In genomic region chr15:90617171-90617570, GRCh38 we compare ENCODE assay signal across 12 cellular contexts.
DNase-seq lines count a peak whose midpoint lies in the region; ATAC-seq and TF ChIP-seq lines count a peak whose summit lies in the region.
"Had no signal": no experiment of that assay in that cellular context is flagged by ENCODE, and none has a peak within 500 bp of the region (broad histone marks: within the 10 kb centered on the region; RNA-seq: fewer than 3 reads in every experiment).

No MANE protein-coding gene starts in this region.

- no peak overlapping the region for H3K4me3 ChIP-seq in naive thymus-derived CD4-positive, alpha-beta T cell (ENCODE audit: low read length)
- no peak overlapping the region for H3K4me3 ChIP-seq in transverse colon
- H3K4me3 ChIP-seq: heart left ventricle had no signal

- H3K4me1 Mint-ChIP-seq in activated naive CD4-positive, alpha-beta T cell treated with anti-CD3 and anti-CD28 coated beads for 36 hours (ENCODE audit: low read depth): peaks cover 50% of the 10 kb centered on the region
- peaks cover 52% of the 10 kb centered on the region for H3K4me1 Mint-ChIP-seq in activated T-helper 2 cell treated with anti-CD3 and anti-CD28 coated beads, Interferon-gamma antibody, Interleukin-2, Interleukin-4, amounts not matched to agents 10 μg/mL and 5 μg/mL and 100 μg/mL, durations not matched to agents 14 hours and 24 hours and 36 hours (ENCODE audit: low read depth)
- peaks cover 31 to 65% (median 58%) of the 10 kb centered on the region in 7 donors for H3K4me1 Mint-ChIP-seq in naive thymus-derived CD4-positive, alpha-beta T cell

- ATAC-seq in activated naive CD4-positive, alpha-beta T cell treated with anti-CD3 and anti-CD28 coated beads, Interleukin-2, amount 50 U/mL, for 72 hours: peak; percentile 84 to 85
- ATAC-seq in naive thymus-derived CD4-positive, alpha-beta T cell: no peak
- ATAC-seq in GM19023 (IDR thresholded peaks at IDR 0.05; ENCODE audit: unreplicated experiment): no peak

- in situ Hi-C loops in transverse colon (cut with MboI; ENCODE audit: low pct_ligation_motif_present in 1 of 4, low pct_unique_long_range_greater_than_20kb in 1 of 4, low sequenced_read_pairs in 3 of 4): loop anchor here in 2 of 4 donors (25.0 kb wide), 2 partner anchors 105 to 305 kb away; no protein-coding TSS in a partner anchor

- DNase-seq in activated naive CD4-positive, alpha-beta T cell treated with anti-CD3 and anti-CD28 coated beads, Interleukin-2, amount 50 U/mL, for 72 hours (ENCODE audit: low spot score in 2 of 2): no peak
- DNase-seq in activated naive CD4-positive, alpha-beta T cell treated with anti-CD3 and anti-CD28 coated beads for 36 hours: no peak
- no peak for DNase-seq in activated T-helper 2 cell treated with anti-CD3 and anti-CD28 coated beads, Interferon-gamma antibody, Interleukin-2, Interleukin-4, amounts not matched to agents 10 μg/mL and 5 μg/mL and 100 μg/mL, durations not matched to agents 14 hours and 24 hours and 36 hours (ENCODE audit: low spot score)
- DNase-seq in naive thymus-derived CD4-positive, alpha-beta T cell: no peak
- DNase-seq in transverse colon: no peak
- no peak for DNase-seq in iPS-NIHi7 (ENCODE audit: extremely low spot score)
- DNase-seq in AG08396 (ENCODE audit: low spot score): no peak
- DNase-seq: H7, heart left ventricle, NCI-H187 had no signal

- CTCF ChIA-PET in activated naive CD4-positive, alpha-beta T cell treated with anti-CD3 and anti-CD28 coated beads for 36 hours (lab: Charles Lee): interaction anchor here (0.7 kb wide), 1 partner anchor 321 kb away, joined by 3 read pairs; no protein-coding TSS in a partner anchor
- CTCF ChIA-PET in naive thymus-derived CD4-positive, alpha-beta T cell (lab: Charles Lee): no interaction called here

- peak overlapping the region; percentile 12 to 38 for H3K27ac Mint-ChIP-seq in activated naive CD4-positive, alpha-beta T cell treated with anti-CD3 and anti-CD28 coated beads, Interleukin-2, amount 50 U/mL, for 72 hours
- no peak overlapping the region for H3K27ac Mint-ChIP-seq in activated naive CD4-positive, alpha-beta T cell treated with anti-CD3 and anti-CD28 coated beads for 36 hours
- H3K27ac Mint-ChIP-seq in activated T-helper 2 cell treated with anti-CD3 and anti-CD28 coated beads, Interferon-gamma antibody, Interleukin-2, Interleukin-4, amounts not matched to agents 10 μg/mL and 5 μg/mL and 100 μg/mL, durations not matched to agents 14 hours and 24 hours and 36 hours: peak overlapping the region; percentile 83
- peak overlapping the region; percentile 30 to 90 (median 59) for H3K27ac Mint-ChIP-seq in naive thymus-derived CD4-positive, alpha-beta T cell

- peaks cover 15 to 43% of the 10 kb centered on the region in 2 donors for H3K36me3 Mint-ChIP-seq in activated naive CD4-positive, alpha-beta T cell treated with anti-CD3 and anti-CD28 coated beads, Interleukin-2, amount 50 U/mL, for 72 hours
- peaks cover 29% of the 10 kb centered on the region for H3K36me3 Mint-ChIP-seq in activated naive CD4-positive, alpha-beta T cell treated with anti-CD3 and anti-CD28 coated beads for 36 hours (ENCODE audit: low read depth)
- H3K36me3 Mint-ChIP-seq in activated T-helper 2 cell treated with anti-CD3 and anti-CD28 coated beads, Interferon-gamma antibody, Interleukin-2, Interleukin-4, amounts not matched to agents 10 μg/mL and 5 μg/mL and 100 μg/mL, durations not matched to agents 14 hours and 24 hours and 36 hours (ENCODE audit: low read depth): peaks cover 69% of the 10 kb centered on the region
- peaks cover 13 to 45% (median 38%) of the 10 kb centered on the region in 5 donors for H3K36me3 Mint-ChIP-seq in naive thymus-derived CD4-positive, alpha-beta T cell

- WGBS in transverse colon (ENCODE audit: low coverage in 1 of 2), 2 donors: 59 to 71% methylated on average over 5 of the region's 5 CpGs

- H3K27me3 Mint-ChIP-seq in activated naive CD4-positive, alpha-beta T cell treated with anti-CD3 and anti-CD28 coated beads for 36 hours (ENCODE audit: low read depth): no peaks in the 10 kb centered on the region
- no peaks in the 10 kb centered on the region for H3K27me3 Mint-ChIP-seq in activated T-helper 2 cell treated with anti-CD3 and anti-CD28 coated beads, Interferon-gamma antibody, Interleukin-2, Interleukin-4, amounts not matched to agents 10 μg/mL and 5 μg/mL and 100 μg/mL, durations not matched to agents 14 hours and 24 hours and 36 hours (ENCODE audit: low read depth)
- H3K27me3 Mint-ChIP-seq in naive thymus-derived CD4-positive, alpha-beta T cell: no peaks in the 10 kb centered on the region

- no peak for TF ChIP-seq CTCF in transverse colon (IDR thresholded peaks at IDR 0.05)

- peaks cover 0 to 29% (median 3%) of the 10 kb centered on the region in 3 experiments for H3K36me3 ChIP-seq in naive thymus-derived CD4-positive, alpha-beta T cell (ENCODE audit: control insufficient read depth in 2 of 3, insufficient read depth in 3 of 3, low read length in 3 of 3)
- H3K36me3 ChIP-seq in transverse colon: peaks cover 0 to 16% (median 0%) of the 10 kb centered on the region in 4 donors

- no peak overlapping the region for H3K4me3 Mint-ChIP-seq in activated naive CD4-positive, alpha-beta T cell treated with anti-CD3 and anti-CD28 coated beads for 36 hours
- no peak overlapping the region for H3K4me3 Mint-ChIP-seq in activated T-helper 2 cell treated with anti-CD3 and anti-CD28 coated beads, Interferon-gamma antibody, Interleukin-2, Interleukin-4, amounts not matched to agents 10 μg/mL and 5 μg/mL and 100 μg/mL, durations not matched to agents 14 hours and 24 hours and 36 hours (ENCODE audit: low read depth)
- H3K4me3 Mint-ChIP-seq in naive thymus-derived CD4-positive, alpha-beta T cell: no peak overlapping the region

- intact Hi-C loops in activated naive CD4-positive, alpha-beta T cell treated with anti-CD3 and anti-CD28 coated beads for 36 hours (cut with micrococcal nuclease): no loop called here
- intact Hi-C loops in activated T-helper 2 cell treated with anti-CD3 and anti-CD28 coated beads, Interferon-gamma antibody, Interleukin-2, Interleukin-4, amounts not matched to agents 10 μg/mL and 5 μg/mL and 100 μg/mL, durations not matched to agents 14 hours and 24 hours and 36 hours (cut with micrococcal nuclease): loop anchor here (1.0 to 5.0 kb wide), 3 partner anchors 23 to 85 kb away; no protein-coding TSS in a partner anchor
- intact Hi-C loops in naive thymus-derived CD4-positive, alpha-beta T cell (cut with micrococcal nuclease): loop anchor here in 1 of 2 donors (5.0 kb wide), 1 partner anchor 85 kb away; no protein-coding TSS in a partner anchor
- intact Hi-C loops in transverse colon (cut with DNase I; ENCODE audit: low total_unique reads): loop anchor here (10.0 kb wide), 1 partner anchor 92 kb away; the partner anchor contains the start of gene CRTC3

- H3K9me3 Mint-ChIP-seq in activated naive CD4-positive, alpha-beta T cell treated with anti-CD3 and anti-CD28 coated beads, Interleukin-2, amount 50 U/mL, for 72 hours: peaks cover 0 to 5% of the 10 kb centered on the region in 2 donors
- no peaks in the 10 kb centered on the region for H3K9me3 Mint-ChIP-seq in activated naive CD4-positive, alpha-beta T cell treated with anti-CD3 and anti-CD28 coated beads for 36 hours
- no peaks in the 10 kb centered on the region for H3K9me3 Mint-ChIP-seq in activated T-helper 2 cell treated with anti-CD3 and anti-CD28 coated beads, Interferon-gamma antibody, Interleukin-2, Interleukin-4, amounts not matched to agents 10 μg/mL and 5 μg/mL and 100 μg/mL, durations not matched to agents 14 hours and 24 hours and 36 hours
- no peaks in the 10 kb centered on the region for H3K9me3 Mint-ChIP-seq in naive thymus-derived CD4-positive, alpha-beta T cell

- TF ChIP-seq EP300 in transverse colon (IDR thresholded peaks at IDR 0.05; ENCODE audit: low read depth): no peak

- H3K4me1 ChIP-seq in naive thymus-derived CD4-positive, alpha-beta T cell (ENCODE audit: control insufficient read depth in 2 of 2, insufficient read depth in 2 of 2, low read length in 2 of 2): peaks cover 0 to 21% of the 10 kb centered on the region in 2 donors
- H3K4me1 ChIP-seq in transverse colon: peaks cover 0 to 25% (median 2%) of the 10 kb centered on the region in 4 donors
- H3K4me1 ChIP-seq: parathyroid adenoma had no signal

- no peaks in the 10 kb centered on the region for H3K27me3 ChIP-seq in naive thymus-derived CD4-positive, alpha-beta T cell (ENCODE audit: control insufficient read depth in 2 of 2, insufficient read depth in 2 of 2, low read length in 2 of 2)
- H3K27me3 ChIP-seq in transverse colon: no peaks in the 10 kb centered on the region
- H3K27me3 ChIP-seq: heart left ventricle had no signal

- POLR2A ChIA-PET in naive thymus-derived CD4-positive, alpha-beta T cell (lab: Charles Lee): no interaction called here

- no peak overlapping the region for H3K27ac ChIP-seq in naive thymus-derived CD4-positive, alpha-beta T cell (ENCODE audit: low read depth, low read length)
- peak overlapping the region; percentile 19 to 63 (median 41) for H3K27ac ChIP-seq in transverse colon
- H3K27ac ChIP-seq: parathyroid adenoma had no signal

- no peak for TF ChIP-seq POLR2A in transverse colon (IDR thresholded peaks at IDR 0.05)

- no peaks in the 10 kb centered on the region for H3K9me3 ChIP-seq in naive thymus-derived CD4-positive, alpha-beta T cell (ENCODE audit: control insufficient read depth in 2 of 3, low read length in 3 of 3)
- no peaks in the 10 kb centered on the region for H3K9me3 ChIP-seq in transverse colon
- H3K9me3 ChIP-seq: heart left ventricle had no signal

Comparison
In these comparisons a context has a peak if more than half of its experiments do, and no peak if none do; other contexts are left out.
1. ATAC-seq: peak in activated naive CD4-positive, alpha-beta T cell treated with anti-CD3 and anti-CD28 coated beads, Interleukin-2, amount 50 U/mL, for 72 hours (2 of 2); none in naive thymus-derived CD4-positive, alpha-beta T cell (single experiment) and GM19023 (single experiment).